In genomic region chr5:40799248-40799647, GRCh38 we compare ENCODE assay signal across 8 cellular contexts. TPM values are rescaled to one million over a fixed set of nuclear protein-coding genes. Genes with fewer than 3 reads are reported as not detected.
A peak's percentile ranks its signal among the peaks of the same experiment; 100 is the strongest.
DNase-seq lines count a peak whose midpoint lies in the region; ATAC-seq and TF ChIP-seq lines count a peak whose summit lies in the region.

No MANE protein-coding gene starts in this region.

- CTCF ChIA-PET in activated naive CD4-positive, alpha-beta T cell treated with anti-CD3 and anti-CD28 coated beads for 36 hours (lab: Charles Lee), result interaction anchor here (1.0 to 2.0 kb wide), 2 partner anchors 32 to 34 kb away, joined by 5 read pairs; no protein-coding TSS in a partner anchor

- peaks cover 42% of the 10 kb centered on the region for H3K4me1 Mint-ChIP-seq in activated naive CD4-positive, alpha-beta T cell treated with anti-CD3 and anti-CD28 coated beads, Interleukin-2, amount 50 U/mL, for 24 hours
- H3K4me1 Mint-ChIP-seq in activated naive CD4-positive, alpha-beta T cell treated with anti-CD3 and anti-CD28 coated beads for 36 hours (ENCODE audit: low read depth), result peaks cover 31% of the 10 kb centered on the region
- peaks cover 16% of the 10 kb centered on the region for H3K4me1 Mint-ChIP-seq in memory B cell

- peak overlapping the region; percentile 97 for H3K4me3 ChIP-seq in adipocyte (ENCODE audit: low read length)
- H3K4me3 ChIP-seq in uterus, result peak overlapping the region in 1 of 2 donors; percentile 70

- H3K4me1 ChIP-seq in adipocyte (ENCODE audit: control insufficient read depth, insufficient read depth, low read length) (peaks cover 21% of the 10 kb centered on the region), uterus (peaks cover 0 to 15% of the 10 kb centered on the region in 2 donors)

- H3K9me3 ChIP-seq in adipocyte (ENCODE audit: control insufficient read depth, low read length), result no peaks in the 10 kb centered on the region
- H3K9me3 ChIP-seq in uterus, result no peaks in the 10 kb centered on the region

- H3K9me3 Mint-ChIP-seq in activated naive CD4-positive, alpha-beta T cell treated with anti-CD3 and anti-CD28 coated beads, Interleukin-2, amount 50 U/mL, for 24 hours, result no peaks in the 10 kb centered on the region
- H3K9me3 Mint-ChIP-seq in activated naive CD4-positive, alpha-beta T cell treated with anti-CD3 and anti-CD28 coated beads for 36 hours, result no peaks in the 10 kb centered on the region
- no peaks in the 10 kb centered on the region for H3K9me3 Mint-ChIP-seq in memory B cell

- H3K36me3 ChIP-seq in adipocyte (ENCODE audit: control insufficient read depth, insufficient read depth, low read length, severe bottlenecking), result no peaks in the 10 kb centered on the region
- H3K36me3 ChIP-seq in uterus, result no peaks in the 10 kb centered on the region

- no peak for TF ChIP-seq POLR2A in uterus (IDR thresholded peaks at IDR 0.05)

- no peaks in the 10 kb centered on the region for H3K27me3 ChIP-seq in adipocyte (replicated peaks; ENCODE audit: control insufficient read depth, insufficient read depth, low read length)
- H3K27me3 ChIP-seq in uterus, result no peaks in the 10 kb centered on the region

- DNase-seq in activated naive CD4-positive, alpha-beta T cell treated with anti-CD3 and anti-CD28 coated beads for 36 hours, result no peak
- DNase-seq in adipocyte (ENCODE audit: low read depth) (peak; percentile 57), memory B cell (ENCODE audit: low spot score in 2 of 2) (no peak), uterus (no peak)
- no peak for DNase-seq in activated CD4-positive, alpha-beta T cell treated with anti-CD3 and anti-CD28 coated beads, Interleukin-2, amount 50 U/mL, for 1 hour
- no peak for DNase-seq in effector CD4-positive, alpha-beta T cell

- ATAC-seq in memory B cell (ENCODE audit: low read depth), result no peak
- no peak for ATAC-seq in HG03469 (IDR thresholded peaks at IDR 0.05; ENCODE audit: unreplicated experiment)

- no peaks in the 10 kb centered on the region for H3K27me3 Mint-ChIP-seq in activated naive CD4-positive, alpha-beta T cell treated with anti-CD3 and anti-CD28 coated beads, Interleukin-2, amount 50 U/mL, for 24 hours
- H3K27me3 Mint-ChIP-seq in activated naive CD4-positive, alpha-beta T cell treated with anti-CD3 and anti-CD28 coated beads for 36 hours (ENCODE audit: low read depth), result peaks cover 2% of the 10 kb centered on the region
- no peaks in the 10 kb centered on the region for H3K27me3 Mint-ChIP-seq in memory B cell

- H3K27ac ChIP-seq in uterus, result peak overlapping the region; percentile 98

- peak overlapping the region; percentile 80 for H3K4me3 Mint-ChIP-seq in activated naive CD4-positive, alpha-beta T cell treated with anti-CD3 and anti-CD28 coated beads, Interleukin-2, amount 50 U/mL, for 24 hours
- no peak overlapping the region for H3K4me3 Mint-ChIP-seq in activated naive CD4-positive, alpha-beta T cell treated with anti-CD3 and anti-CD28 coated beads for 36 hours
- H3K4me3 Mint-ChIP-seq in memory B cell, result peak overlapping the region; percentile 35

- no peak for TF ChIP-seq CTCF in uterus (IDR thresholded peaks at IDR 0.05)

- intact Hi-C loops in activated naive CD4-positive, alpha-beta T cell treated with anti-CD3 and anti-CD28 coated beads for 36 hours (cut with micrococcal nuclease), result no loop called here
- intact Hi-C loops in uterus (cut with DNase I; ENCODE audit: low total_unique reads), result no loop called here

- H3K27ac Mint-ChIP-seq in activated naive CD4-positive, alpha-beta T cell treated with anti-CD3 and anti-CD28 coated beads, Interleukin-2, amount 50 U/mL, for 24 hours, result no peak overlapping the region
- no peak overlapping the region for H3K27ac Mint-ChIP-seq in activated naive CD4-positive, alpha-beta T cell treated with anti-CD3 and anti-CD28 coated beads for 36 hours
- peak overlapping the region; percentile 93 for H3K27ac Mint-ChIP-seq in memory B cell

- H3K9ac ChIP-seq in adipocyte (ENCODE audit: low read length), result peak overlapping the region; percentile 93

- H3K36me3 Mint-ChIP-seq in activated naive CD4-positive, alpha-beta T cell treated with anti-CD3 and anti-CD28 coated beads, Interleukin-2, amount 50 U/mL, for 24 hours, result peaks cover 7% of the 10 kb centered on the region
- H3K36me3 Mint-ChIP-seq in activated naive CD4-positive, alpha-beta T cell treated with anti-CD3 and anti-CD28 coated beads for 36 hours (ENCODE audit: low read depth), result peaks cover 14% of the 10 kb centered on the region
- peaks cover 3% of the 10 kb centered on the region for H3K36me3 Mint-ChIP-seq in memory B cell

RNA-seq across cellular contexts. Expression of gene PRKAA1, which starts 1.1 kb away (rescaled TPM):
- total RNA-seq in activated naive CD4-positive, alpha-beta T cell treated with anti-CD3 and anti-CD28 coated beads for 36 hours, result 10 to 100 TPM; 52.6 to 58.6 TPM
- 100 to 1,000 TPM in 2 of 4 donors, 10 to 100 TPM in 2; 36.6 to 143 (median 97.3) TPM for total RNA-seq in uterus

RNA-seq across cellular contexts. Expression of gene RPL37, which starts 35.8 kb away (rescaled TPM):
- 1,000 to 10,000 TPM; 2,148 to 2,239 TPM for total RNA-seq in activated naive CD4-positive, alpha-beta T cell treated with anti-CD3 and anti-CD28 coated beads for 36 hours
- 1,000 to 10,000 TPM in 1 of 4 donors, 100 to 1,000 TPM in 2, 10 to 100 TPM in 1; 59.1 to 1,328 (median 776) TPM for total RNA-seq in uterus

RNA-seq across cellular contexts. Expression of gene CARD6, which starts 41.9 kb away (rescaled TPM):
- 1 to 10 TPM; 1.3 to 1.4 TPM for total RNA-seq in activated naive CD4-positive, alpha-beta T cell treated with anti-CD3 and anti-CD28 coated beads for 36 hours
- total RNA-seq in uterus, result 10 to 100 TPM in 3 of 4 donors, 1 to 10 TPM in 1; 6.2 to 12.5 (median 10.9) TPM

RNA-seq across cellular contexts. Expression of gene TTC33, which starts 43.5 kb away (rescaled TPM):
- total RNA-seq in activated naive CD4-positive, alpha-beta T cell treated with anti-CD3 and anti-CD28 coated beads for 36 hours, result 10 to 100 TPM; 24.4 to 27.4 TPM
- total RNA-seq in uterus, result 100 to 1,000 TPM in 1 of 4 donors, 10 to 100 TPM in 3; 18.8 to 123 (median 39.7) TPM
